25 cellular contexts compared by ENCODE assay signal in genomic region chr10:28240400-28240799, GRCh38.
"Had no signal": no experiment of that assay in that cellular context is flagged by ENCODE, and none has a peak within 500 bp of the region (broad histone marks: within the 10 kb centered on the region; RNA-seq: fewer than 3 reads in every experiment).

No MANE protein-coding gene starts in this region.

- H3K27me3 ChIP-seq: left lung, pancreas, sigmoid colon, spleen, suprapubic skin, tibial artery, upper lobe of right lung had no signal

- DNase-seq: kidney; left colon; left lung; lower lobe of right lung; mammary epithelial cell; mesenchymal stem cell; naive thymus-derived CD8-positive, alpha-beta T cell; nucleus accumbens; pancreas; posterior cingulate gyrus; retina; right cardiac atrium; sigmoid colon; small intestine; spleen; stimulated activated CD4-positive, alpha-beta T cell treated with anti-CD3 and anti-CD28 coated beads, Interleukin-4, amount 100 ng/mL, for 24 hours; stimulated activated naive CD4-positive, alpha-beta T cell; tibial artery; trophoblast cell; upper lobe of right lung had no signal

- H3K4me1 ChIP-seq: lower lobe of right lung, prostate gland, upper lobe of right lung had no signal

- ATAC-seq: left colon; left lung; lower lobe of right lung; naive thymus-derived CD8-positive, alpha-beta T cell; pancreas; right cardiac atrium; stimulated activated effector memory CD8-positive, alpha-beta T cell treated with anti-CD3 and anti-CD28 coated beads, Interleukin-12 subunit alpha, Interleukin-12 subunit beta, amount 100 ng/mL, for 72 hours; upper lobe of right lung had no signal

- FAIRE-seq: pancreas, small intestine, urothelium cell line had no signal

- H3K27ac ChIP-seq: left lung, lower lobe of right lung, pancreas, prostate gland, sigmoid colon, spleen, suprapubic skin, thoracic aorta, tibial artery, upper lobe of right lung had no signal

- H3K4me3 ChIP-seq: left lung, lower lobe of right lung, pancreas, prostate gland, sigmoid colon, spleen, suprapubic skin, thoracic aorta, tibial artery, upper lobe of right lung had no signal

- H3K36me3 ChIP-seq: pancreas, prostate gland, suprapubic skin, thoracic aorta, upper lobe of right lung had no signal

- H3K9me3 ChIP-seq: left lung, lower lobe of right lung, pancreas, prostate gland, sigmoid colon, suprapubic skin, thoracic aorta, tibial artery, upper lobe of right lung had no signal
